In the genomic region with DNA sequence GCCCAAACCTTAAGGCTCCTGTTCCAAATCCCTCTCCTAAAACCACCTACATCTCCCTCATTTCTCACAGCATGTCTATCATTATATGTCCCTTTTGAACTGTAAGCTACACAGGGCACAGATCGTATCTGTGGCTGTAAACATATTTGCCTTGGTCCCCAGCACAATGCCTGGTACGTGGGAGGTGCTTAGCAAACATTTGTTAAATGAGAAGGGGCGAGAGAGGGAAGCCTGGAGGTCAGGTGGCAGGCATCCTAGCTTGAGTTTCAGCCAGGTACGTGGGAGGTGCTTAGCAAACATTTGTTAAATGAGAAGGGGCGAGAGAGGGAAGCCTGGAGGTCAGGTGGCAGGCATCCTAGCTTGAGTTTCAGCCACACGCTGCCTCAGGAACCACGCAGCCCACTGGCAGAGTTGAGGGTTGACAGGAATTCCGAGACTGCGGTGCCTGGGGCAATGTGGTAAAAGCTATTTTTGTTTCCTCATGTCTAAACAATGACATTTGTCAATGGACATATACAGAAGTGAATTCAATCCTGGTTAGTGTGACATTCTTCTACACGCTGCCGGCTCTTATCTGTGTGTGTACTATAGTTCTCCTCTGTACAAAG, we compare ENCODE assay signal across 8 cellular contexts.
DNase-seq lines count a peak whose midpoint lies in the region; ATAC-seq and TF ChIP-seq lines count a peak whose summit lies in the region.

No MANE protein-coding gene starts in this region.

- peak; percentile 75 for ATAC-seq in upper lobe of right lung
- no peak for ATAC-seq in GM21529 (IDR thresholded peaks at IDR 0.05; ENCODE audit: unreplicated experiment)
- ATAC-seq in GM21447 (IDR thresholded peaks at IDR 0.05; ENCODE audit: unreplicated experiment): no peak

- H3K27ac ChIP-seq in upper lobe of right lung: no peak overlapping the region

- no peak for TF ChIP-seq CTCF in upper lobe of right lung (IDR thresholded peaks at IDR 0.05)

- H3K4me1 ChIP-seq in adipocyte (ENCODE audit: control insufficient read depth, insufficient read depth, low read length) (peaks cover 22% of the 10 kb centered on the region), upper lobe of right lung (no peaks in the 10 kb centered on the region)

- H3K4me3 ChIP-seq in adipocyte (ENCODE audit: low read length): no peak overlapping the region
- H3K4me3 ChIP-seq in upper lobe of right lung: no peak overlapping the region

- H3K9me3 ChIP-seq in adipocyte (ENCODE audit: control insufficient read depth, low read length) (no peaks in the 10 kb centered on the region), upper lobe of right lung (no peaks in the 10 kb centered on the region)

- intact Hi-C loops in upper lobe of right lung (cut with DNase I): no loop called here

- DNase-seq in NCI-H2107 treated with DMSO at 0.1 percent for 48 hours (lab: John Stamatoyannopoulos, UW; ENCODE audit: unreplicated experiment) (peak; percentile 30), NCI-H2107 (lab: John Stamatoyannopoulos, UW) (no peak), adipocyte (ENCODE audit: low read depth) (peak; percentile 91), hepatic stellate cell (ENCODE audit: low spot score) (peak; percentile 22), upper lobe of right lung (no peak), DMS79 treated with DMSO at 0.1 percent for 48 hours (lab: John Stamatoyannopoulos, UW) (no peak)

- H3K27me3 ChIP-seq in adipocyte (replicated peaks; ENCODE audit: control insufficient read depth, insufficient read depth, low read length) (no peaks in the 10 kb centered on the region), upper lobe of right lung (no peaks in the 10 kb centered on the region)

- H3K36me3 ChIP-seq in adipocyte (ENCODE audit: control insufficient read depth, insufficient read depth, low read length, severe bottlenecking) (no peaks in the 10 kb centered on the region), upper lobe of right lung (no peaks in the 10 kb centered on the region)

- no peak overlapping the region for H3K9ac ChIP-seq in adipocyte (ENCODE audit: low read length)

Comparison
In these comparisons a context has a peak if more than half of its experiments do, and no peak if none do; other contexts are left out.
1. DNase-seq: peak in NCI-H2107 treated with DMSO at 0.1 percent for 48 hours (single experiment), adipocyte (single experiment) and hepatic stellate cell (single experiment); none in NCI-H2107 (single experiment), upper lobe of right lung (single experiment) and DMS79 treated with DMSO at 0.1 percent for 48 hours (single experiment).